In the genomic region with DNA sequence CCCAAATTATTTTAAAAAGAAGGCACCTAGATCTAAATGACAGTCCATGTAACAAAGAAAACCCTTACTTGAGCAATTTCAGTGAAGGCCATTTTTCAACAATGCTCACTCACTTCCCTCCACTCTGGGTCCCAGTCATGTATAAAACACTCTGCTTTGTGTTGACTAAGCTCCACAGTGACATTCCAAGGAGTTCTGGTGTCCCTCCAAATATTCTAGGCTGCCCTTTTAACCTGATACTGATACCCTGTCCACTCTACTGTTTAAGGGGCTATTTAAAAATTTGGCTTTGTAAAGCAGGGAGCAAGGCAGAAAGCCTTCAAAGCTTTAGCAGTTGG, we compare ENCODE assay signal across 9 cellular contexts.
DNase-seq lines count a peak whose midpoint lies in the region; ATAC-seq and TF ChIP-seq lines count a peak whose summit lies in the region.
"Had no signal": no experiment of that assay in that cellular context is flagged by ENCODE, and none has a peak within 500 bp of the region (broad histone marks: within the 10 kb centered on the region; RNA-seq: fewer than 3 reads in every experiment).

No MANE protein-coding gene starts in this region.

- H3K9ac ChIP-seq in mesendoderm (ENCODE audit: low read length), result no peak overlapping the region

- DNase-seq in Panc1 (ENCODE audit: low read depth, low spot score), result no peak
- no peak for DNase-seq in mesendoderm
- DNase-seq in amniotic stem cell (lab: John Stamatoyannopoulos, UW), result no peak
- DNase-seq in CD8-positive, alpha-beta T cell, result no peak
- DNase-seq in foreskin melanocyte, result no peak

- no peaks in the 10 kb centered on the region for H3K9me3 ChIP-seq in Panc1 (ENCODE audit: control insufficient read depth, insufficient read depth, low read depth, low read length)
- no peaks in the 10 kb centered on the region for H3K9me3 ChIP-seq in CD8-positive, alpha-beta T cell (ENCODE audit: low read length)

- in situ Hi-C loops in Panc1 (cut with HindIII; ENCODE audit: low pct_unique_long_range_greater_than_20kb, low sequenced_read_pairs), result no loop called here

- H2BK5ac ChIP-seq in mesendoderm (ENCODE audit: low read length), result no peak overlapping the region

- H3K4me3 Mint-ChIP-seq in CD8-positive, alpha-beta T cell, result no peak overlapping the region
- H3K4me3 Mint-ChIP-seq: activated naive CD8-positive, alpha-beta T cell had no signal

- no peak overlapping the region for H4K5ac ChIP-seq in mesendoderm (ENCODE audit: low read length)

- no TSS peak for BruUV-seq in Panc1 (replicated peaks; lab: Mats Ljungman, UMichigan)

- no peaks in the 10 kb centered on the region for H3K36me3 Mint-ChIP-seq in CD8-positive, alpha-beta T cell
- H3K36me3 Mint-ChIP-seq: activated naive CD8-positive, alpha-beta T cell had no signal

- no peak overlapping the region for H2BK15ac ChIP-seq in mesendoderm (replicated peaks; ENCODE audit: low read depth)

- H3K18ac ChIP-seq in mesendoderm (ENCODE audit: low read length), result no peak overlapping the region

- POLR2A ChIA-PET in Panc1 (lab: Charles Lee), result interaction anchor here (0.5 kb wide), 1 partner anchor 232 kb away, joined by 4 read pairs; no protein-coding TSS in a partner anchor
- POLR2A ChIA-PET in CD8-positive, alpha-beta T cell (lab: Charles Lee), result interaction anchor here (1.2 to 1.4 kb wide), 3 partner anchors 10 to 198 kb away, joined by 3 to 5 read pairs (median 3); no protein-coding TSS in a partner anchor

- CTCF ChIA-PET in Panc1 (lab: Charles Lee), result interaction anchor here (0.6 to 2.2 kb wide), 12 partner anchors 7 to 259 kb away, joined by 3 to 25 read pairs (median 6); a partner anchor contains a TSS
- CTCF ChIA-PET in CD8-positive, alpha-beta T cell (lab: Charles Lee), result interaction anchor here (0.8 to 13.2 kb wide), 38 partner anchors 8 to 995 kb away, joined by 3 to 402 read pairs (median 5); a partner anchor contains a TSS

- no peaks in the 10 kb centered on the region for H3K4me1 Mint-ChIP-seq in CD8-positive, alpha-beta T cell (ENCODE audit: low read depth)

- no peak overlapping the region for H3K4ac ChIP-seq in mesendoderm (ENCODE audit: low read depth, low read length)

- no peaks in the 10 kb centered on the region for H3K79me2 ChIP-seq in mesendoderm (ENCODE audit: control insufficient read depth, insufficient read depth, low read length)

- no peaks in the 10 kb centered on the region for H3K79me1 ChIP-seq in mesendoderm (ENCODE audit: low read length)

- no peak overlapping the region for H3K27ac Mint-ChIP-seq in CD8-positive, alpha-beta T cell
- H3K27ac Mint-ChIP-seq: activated naive CD8-positive, alpha-beta T cell had no signal

- H2AK5ac ChIP-seq in mesendoderm (ENCODE audit: low read length), result no peak overlapping the region

- H3K9me3 Mint-ChIP-seq in CD8-positive, alpha-beta T cell, result no peaks in the 10 kb centered on the region

- H3K4me2 ChIP-seq in mesendoderm (ENCODE audit: low read length), result no peak overlapping the region

- TF ChIP-seq CTCF in Panc1 (IDR thresholded peaks at IDR 0.05), result no peak
- TF ChIP-seq CTCF in CD8-positive, alpha-beta T cell (IDR thresholded peaks at IDR 0.05), result no peak

- H3K27me3 Mint-ChIP-seq in CD8-positive, alpha-beta T cell (ENCODE audit: low read depth), result peaks cover 17% of the 10 kb centered on the region

- H3K27me3 ChIP-seq in Panc1 (ENCODE audit: control insufficient read depth, insufficient read depth, low read length), result no peaks in the 10 kb centered on the region
- H3K27me3 ChIP-seq in mesendoderm (ENCODE audit: insufficient read depth, low read length, poor library complexity), result no peaks in the 10 kb centered on the region
- no peaks in the 10 kb centered on the region for H3K27me3 ChIP-seq in CD8-positive, alpha-beta T cell (ENCODE audit: insufficient read depth, low read length)

- no peak overlapping the region for H4K8ac ChIP-seq in mesendoderm (ENCODE audit: low read depth, low read length)

- intact Hi-C loops in Panc1 (cut with micrococcal nuclease; ENCODE audit: unreplicated experiment), result loop anchor here (1.0 to 5.0 kb wide), 3 partner anchors 67 to 227 kb away; no protein-coding TSS in a partner anchor
- intact Hi-C loops in CD8-positive, alpha-beta T cell (cut with DNase I, micrococcal nuclease), result loop anchor here (1.0 to 10.0 kb wide), 6 partner anchors 74 to 585 kb away; a partner anchor contains a TSS

- no peak overlapping the region for H2BK120ac ChIP-seq in mesendoderm (ENCODE audit: low read depth, low read length)

- H3K4me1 ChIP-seq in Panc1 (ENCODE audit: control insufficient read depth, insufficient read depth, low read length) (peaks cover 24% of the 10 kb centered on the region), mesendoderm (ENCODE audit: control insufficient read depth, low read depth, low read length) (peaks cover 3% of the 10 kb centered on the region)
- H3K4me1 ChIP-seq in CD8-positive, alpha-beta T cell (ENCODE audit: insufficient read depth, low read length), result no peaks in the 10 kb centered on the region

- H3K36me3 ChIP-seq in Panc1 (ENCODE audit: control insufficient read depth, insufficient read depth, low read length), result no peaks in the 10 kb centered on the region
- no peaks in the 10 kb centered on the region for H3K36me3 ChIP-seq in mesendoderm (ENCODE audit: control insufficient read depth, insufficient read depth, low read length)
- no peaks in the 10 kb centered on the region for H3K36me3 ChIP-seq in CD8-positive, alpha-beta T cell (ENCODE audit: insufficient read depth, low read length)

- H3K4me3 ChIP-seq in Panc1 (ENCODE audit: low read depth in 2 of 2, low read length in 2 of 2) (no peak overlapping the region), mesendoderm (ENCODE audit: low read length) (no peak overlapping the region)
- no peak overlapping the region for H3K4me3 ChIP-seq in CD8-positive, alpha-beta T cell (ENCODE audit: low read depth, low read length)

- H3K56ac ChIP-seq in mesendoderm (ENCODE audit: low read length), result peak overlapping the region; percentile 37

- H3K23ac ChIP-seq in mesendoderm (ENCODE audit: low read length), result no peak overlapping the region

- peak overlapping the region; percentile 86 for H3K27ac ChIP-seq in Panc1 (ENCODE audit: low read length)
- no peak overlapping the region for H3K27ac ChIP-seq in mesendoderm (ENCODE audit: low read depth, low read length)
- no peak overlapping the region for H3K27ac ChIP-seq in CD8-positive, alpha-beta T cell (ENCODE audit: low read depth, low read length)

- ATAC-seq in GM18511 (IDR thresholded peaks at IDR 0.05; ENCODE audit: unreplicated experiment) (peak; percentile 34), HG02678 (IDR thresholded peaks at IDR 0.05; ENCODE audit: unreplicated experiment) (peak; percentile 24), Panc1 (no peak; the same call in 1 of the 2 replicates)
- no peak for ATAC-seq in activated CD4-positive, CD25-positive, alpha-beta regulatory T cell treated with anti-CD3 and anti-CD28 coated beads, Interleukin-2, amount 50 U/mL, for 24 hours
- no peak for ATAC-seq in CD8-positive, alpha-beta T cell

Comparison
In these comparisons a context has a peak if more than half of its experiments do, and no peak if none do; other contexts are left out.
1. ATAC-seq: peak in GM18511 (single experiment) and HG02678 (single experiment); none in Panc1 (single experiment), activated CD4-positive, CD25-positive, alpha-beta regulatory T cell treated with anti-CD3 and anti-CD28 coated beads, Interleukin-2, amount 50 U/mL, for 24 hours (0 of 2) and CD8-positive, alpha-beta T cell (single experiment).